Comparison of ENCODE assay signal across 6 cellular contexts in the genomic region with DNA sequence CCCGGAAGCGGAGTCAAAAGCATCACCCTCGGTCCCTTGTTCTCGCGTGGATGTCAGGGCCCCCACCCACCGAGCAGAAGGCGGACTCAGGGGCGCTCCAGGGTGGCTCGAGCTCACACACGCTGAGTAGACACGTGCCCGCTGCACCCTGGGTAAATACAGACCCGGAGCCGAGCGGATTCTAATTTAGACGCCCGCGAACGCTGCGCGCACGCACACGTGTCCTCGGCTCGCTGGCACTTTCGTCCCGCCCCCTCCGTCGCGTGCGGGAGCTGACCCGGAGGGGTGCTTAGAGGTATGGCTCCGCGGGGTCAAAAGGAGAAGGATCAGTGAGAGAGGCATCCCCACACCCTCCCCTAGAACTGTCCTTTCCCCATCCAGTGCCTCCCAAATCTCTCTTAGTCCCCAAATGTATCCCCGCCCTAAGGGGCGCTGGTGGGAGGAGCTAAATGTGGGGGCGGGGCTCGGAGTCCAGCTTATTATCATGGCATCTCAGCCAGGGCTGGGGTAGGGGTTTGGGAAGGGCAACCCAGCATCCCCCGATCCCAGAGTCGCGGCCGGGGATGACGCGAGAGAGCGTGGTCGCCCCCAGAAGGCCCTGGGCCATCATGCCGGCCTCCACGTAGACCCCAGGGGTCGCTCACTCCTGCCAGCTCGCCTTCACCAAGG.
DNase-seq lines count a peak whose midpoint lies in the region; ATAC-seq and TF ChIP-seq lines count a peak whose summit lies in the region.

No MANE protein-coding gene starts in this region.

- no peak for ATAC-seq in HG03097 (IDR thresholded peaks at IDR 0.05; ENCODE audit: low FRiP score, unreplicated experiment)

- H3K4me3 ChIP-seq in retinal pigment epithelial cell (ENCODE audit: low read length): peak overlapping the region; percentile 36

- DNase-seq in HPDE6-E6E7 (ENCODE audit: extremely low spot score): peak; percentile 73
- DNase-seq in T-helper 2 cell: peak in 4 of 5 experiments; percentile 55 to 90 (median 56)
- peak; percentile 72 for DNase-seq in ecto neural progenitor cell (ENCODE audit: low spot score)
- no peak for DNase-seq in retinal pigment epithelial cell (ENCODE audit: low read depth)

- no peak for TF ChIP-seq CTCF in 22Rv1 (IDR thresholded peaks at IDR 0.05)
- no peak for TF ChIP-seq CTCF in retinal pigment epithelial cell (conservative IDR thresholded peaks at IDR 0.05; ENCODE audit: low read depth, low read length)

- H3K27ac ChIP-seq in 22Rv1: peak overlapping the region; percentile 87
